Comparison of ENCODE assay signal across 28 cellular contexts in the genomic region with DNA sequence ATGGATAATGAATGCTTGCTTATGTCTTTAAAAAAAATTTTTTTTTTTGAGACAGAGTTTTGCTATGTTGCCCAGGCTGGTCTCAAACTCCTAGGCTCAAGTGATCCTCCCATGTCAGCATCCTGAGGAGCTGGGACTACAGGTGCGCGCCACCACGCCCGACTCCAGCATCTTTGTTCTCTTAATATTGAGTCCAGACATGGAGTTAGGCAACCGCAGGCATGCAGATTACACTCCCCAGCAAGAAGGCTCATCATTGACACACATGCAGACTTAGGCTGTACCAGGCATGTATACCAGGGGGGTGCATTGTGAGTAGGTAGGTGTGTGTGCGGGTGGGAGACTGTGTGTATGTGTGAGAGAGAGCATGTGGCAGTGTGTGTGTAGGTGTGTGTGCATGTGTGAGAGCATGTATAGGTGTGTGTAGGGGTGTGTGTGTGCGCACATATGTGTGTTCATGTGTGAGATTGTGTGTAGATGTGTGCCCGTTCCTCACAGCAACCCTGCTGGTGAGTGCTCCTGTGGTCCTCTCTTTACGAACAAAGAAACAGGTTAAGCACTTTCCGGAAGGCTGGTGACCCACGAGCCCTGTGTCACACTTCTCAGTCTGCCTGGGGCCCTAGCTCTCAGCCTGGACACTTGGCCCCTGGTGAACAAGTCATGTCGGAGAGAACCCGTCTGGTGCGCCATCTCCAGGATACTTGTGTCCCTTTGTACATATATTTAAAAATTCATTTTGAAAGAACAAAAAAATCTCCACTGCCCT. TPM values are rescaled to one million over a fixed set of nuclear protein-coding genes. Genes with fewer than 3 reads are reported as not detected.
DNase-seq lines count a peak whose midpoint lies in the region; ATAC-seq, FAIRE-seq and TF ChIP-seq lines count a peak whose summit lies in the region.
"Had no signal": no experiment of that assay in that cellular context is flagged by ENCODE, and none has a peak within 500 bp of the region (broad histone marks: within the 10 kb centered on the region; RNA-seq: fewer than 3 reads in every experiment).

No MANE protein-coding gene starts in this region.

- no peak for FAIRE-seq in kidney (lab: Jason Lieb, UNC)
- FAIRE-seq: GM12891, H1, HepG2, RCC 7860 had no signal

- no peaks in the 10 kb centered on the region for H3K36me3 ChIP-seq in kidney (ENCODE audit: control insufficient read depth in 1 of 2, insufficient read depth in 2 of 2, low read length in 2 of 2)

- intact Hi-C loops in kidney (cut with DNase I): no loop called here
- intact Hi-C loops in posterior vena cava (cut with DNase I): no loop called here

- ATAC-seq in stimulated activated memory B cell treated with anti-CD40 and anti-IgM and Interleukin-4, amounts not matched to agents 10 μg/mL and 1 μg/mL and 100 μg/mL, for 72 hours: no peak
- ATAC-seq: HepG2 had no signal

- no peaks in the 10 kb centered on the region for H3K4me1 Mint-ChIP-seq in type B pancreatic cell (ENCODE audit: unreplicated experiment)
- H3K4me1 Mint-ChIP-seq in stimulated activated memory B cell treated with anti-CD40 and anti-IgM and Interleukin-4, amounts not matched to agents 10 μg/mL and 1 μg/mL and 100 μg/mL, for 72 hours: peaks cover 6% of the 10 kb centered on the region

- no peaks in the 10 kb centered on the region for H3K36me3 Mint-ChIP-seq in type B pancreatic cell
- H3K36me3 Mint-ChIP-seq in stimulated activated memory B cell treated with anti-CD40 and anti-IgM and Interleukin-4, amounts not matched to agents 10 μg/mL and 1 μg/mL and 100 μg/mL, for 72 hours: no peaks in the 10 kb centered on the region

- no peak overlapping the region for H3K9ac ChIP-seq in kidney (ENCODE audit: low read length in 2 of 2)

- H3K27ac Mint-ChIP-seq in type B pancreatic cell: no peak overlapping the region
- H3K27ac Mint-ChIP-seq in stimulated activated memory B cell treated with anti-CD40 and anti-IgM and Interleukin-4, amounts not matched to agents 10 μg/mL and 1 μg/mL and 100 μg/mL, for 72 hours: no peak overlapping the region

- peak; percentile 36 for DNase-seq in activated CD8-positive, alpha-beta memory T cell treated with anti-CD3 and anti-CD28 coated beads, Interleukin-2, amount 50 U/mL, for 48 hours
- no peak for DNase-seq in activated CD8-positive, alpha-beta memory T cell treated with anti-CD3 and anti-CD28 coated beads, Interleukin-2, amount 50 U/mL, for 4 hours
- DNase-seq in kidney: peak; percentile 28
- peak; percentile 75 for DNase-seq in posterior vena cava (ENCODE audit: low spot score)
- peak; percentile 37 for DNase-seq in type B pancreatic cell (ENCODE audit: extremely low spot score, unreplicated experiment)
- DNase-seq in NCI-H1105 (lab: John Stamatoyannopoulos, UW): no peak
- DNase-seq in substantia nigra (lab: John Stamatoyannopoulos, UW): no peak
- DNase-seq: Calu3, DMS79 treated with DMSO at 0.1 percent for 48 hours, GF-D8, Karpas-422, MV-4-11, NCI-H1105 treated with DMSO at 0.1 percent for 48 hours, NCI-H146, NCI-H1930, NCI-H2107, NCI-H446, NCI-H524 treated with DMSO at 0.1 percent for 48 hours, NCI-H774, SIG-M5 had no signal

- no peaks in the 10 kb centered on the region for H3K9me3 Mint-ChIP-seq in type B pancreatic cell
- H3K9me3 Mint-ChIP-seq in stimulated activated memory B cell treated with anti-CD40 and anti-IgM and Interleukin-4, amounts not matched to agents 10 μg/mL and 1 μg/mL and 100 μg/mL, for 72 hours: peaks cover 3% of the 10 kb centered on the region

- H3K27ac ChIP-seq in kidney (ENCODE audit: low read depth in 2 of 2, low read length in 2 of 2) (no peak overlapping the region), substantia nigra (ENCODE audit: low read depth, low read length, poor library complexity, severe bottlenecking) (no peak overlapping the region)
- H3K27ac ChIP-seq: HL-60 had no signal

- TF ChIP-seq CTCF in kidney (IDR thresholded peaks at IDR 0.05; ENCODE audit: borderline replicate concordance, extremely low read depth, insufficient read depth) (no peak), type B pancreatic cell (conservative IDR thresholded peaks at IDR 0.05) (no peak)

- no peaks in the 10 kb centered on the region for H3K9me3 ChIP-seq in kidney (ENCODE audit: control insufficient read depth in 1 of 2, low read length in 2 of 2)

- H3K27me3 Mint-ChIP-seq in type B pancreatic cell: peaks cover 8% of the 10 kb centered on the region
- peaks cover 65% of the 10 kb centered on the region for H3K27me3 Mint-ChIP-seq in stimulated activated memory B cell treated with anti-CD40 and anti-IgM and Interleukin-4, amounts not matched to agents 10 μg/mL and 1 μg/mL and 100 μg/mL, for 72 hours

- no peak overlapping the region for H3K4me3 Mint-ChIP-seq in type B pancreatic cell
- no peak overlapping the region for H3K4me3 Mint-ChIP-seq in stimulated activated memory B cell treated with anti-CD40 and anti-IgM and Interleukin-4, amounts not matched to agents 10 μg/mL and 1 μg/mL and 100 μg/mL, for 72 hours

- no peak overlapping the region for H3K4me3 ChIP-seq in kidney (ENCODE audit: low read length in 2 of 2)

- H3K4me1 ChIP-seq in kidney (ENCODE audit: control insufficient read depth in 1 of 2, insufficient read depth in 1 of 2, low read depth in 1 of 2, low read length in 2 of 2): no peaks in the 10 kb centered on the region

RNA-seq across cellular contexts. Expression of gene OBP2B, which starts 6.2 kb away (rescaled TPM):
- not detected for total RNA-seq in kidney
- polyA plus RNA-seq in kidney (ENCODE audit: insufficient read depth, low read depth, low replicate concordance): not detected
- not detected for total RNA-seq in posterior vena cava
- total RNA-seq in type B pancreatic cell (ENCODE audit: low replicate concordance): not detected in 2 replicates
- total RNA-seq: A172, Calu3, H1, HepG2 had no signal
- polyA plus RNA-seq: BJ, H1, HepG2 had no signal

RNA-seq across cellular contexts. Expression of gene GBGT1, which starts 39.2 kb away (rescaled TPM):
- total RNA-seq in kidney: 21.6 TPM
- 7.9 TPM for polyA plus RNA-seq in kidney (ENCODE audit: insufficient read depth, low read depth, low replicate concordance)
- 10 to 100 TPM; 14.2 to 19.9 TPM for total RNA-seq in posterior vena cava
- 21.0 and 54.9 TPM in 2 replicates for total RNA-seq in type B pancreatic cell (ENCODE audit: low replicate concordance)
- total RNA-seq: Calu3, HepG2 had no signal
- polyA plus RNA-seq: HepG2 had no signal

Comparison
In these comparisons a context has a peak if more than half of its experiments do, and no peak if none do; other contexts are left out.
1. DNase-seq: peak in activated CD8-positive, alpha-beta memory T cell treated with anti-CD3 and anti-CD28 coated beads, Interleukin-2, amount 50 U/mL, for 48 hours (single experiment), kidney (single experiment), posterior vena cava (single experiment) and type B pancreatic cell (single experiment); none in activated CD8-positive, alpha-beta memory T cell treated with anti-CD3 and anti-CD28 coated beads, Interleukin-2, amount 50 U/mL, for 4 hours (single experiment), NCI-H1105 (single experiment) and substantia nigra (0 of 49).